1 cellular context compared by ENCODE assay signal in genomic region chr7:131897016-131897789, GRCh38.
TF ChIP-seq lines count a peak whose summit lies in the region.

No MANE protein-coding gene starts in this region.

TF ChIP-seq in HEK293, 187 proteins besides CTCF, POLR2A, EP300 and RAD21 (continued from another document and continues in another):
- TF ChIP-seq ZBTB26 (tag by site-specific recombination; optimal IDR thresholded peaks at IDR 0.05) (no peak), SALL2 (tag by site-specific recombination; IDR thresholded peaks at IDR 0.05; ENCODE audit: borderline replicate concordance) (no peak), ZSCAN4 (tag by site-specific recombination; IDR thresholded peaks at IDR 0.05) (no peak), ZNF112 (tag by site-specific recombination; IDR thresholded peaks at IDR 0.05) (no peak), SP7 (tag by site-specific recombination; IDR thresholded peaks at IDR 0.05) (peak; percentile 100), ZNF660 (tag by site-specific recombination; IDR thresholded peaks at IDR 0.05) (peak; percentile 90), ZBTB17 (tag by site-specific recombination; IDR thresholded peaks at IDR 0.05) (no peak), ZFP37 (tag by site-specific recombination; IDR thresholded peaks at IDR 0.05) (no peak), ZNF398 (tag by site-specific recombination; IDR thresholded peaks at IDR 0.05) (peak; percentile 94), ZNF18 (tag by site-specific recombination; IDR thresholded peaks at IDR 0.05) (peak; percentile 76), REST (tag by site-specific recombination; IDR thresholded peaks at IDR 0.05) (no peak), ZFP41 (tag by site-specific recombination; IDR thresholded peaks at IDR 0.05; ENCODE audit: borderline replicate concordance) (no peak), ZNF76 (tag by site-specific recombination; IDR thresholded peaks at IDR 0.05; ENCODE audit: borderline replicate concordance, low read depth) (no peak), ZNF433 (tag by site-specific recombination; IDR thresholded peaks at IDR 0.05; ENCODE audit: low read depth) (no peak), ZNF768 (tag by site-specific recombination; IDR thresholded peaks at IDR 0.05) (no peak), ZNF600 (tag by site-specific recombination; IDR thresholded peaks at IDR 0.05) (no peak; the same call in none of the 2 replicates), ZNF664 (tag by site-specific recombination; IDR thresholded peaks at IDR 0.05) (no peak), BCL6B (tag by site-specific recombination; IDR thresholded peaks at IDR 0.05) (no peak), IKZF3 (tag by site-specific recombination; IDR thresholded peaks at IDR 0.05) (peak; percentile 81; the same call in 1 of the 2 replicates), ZNF449 (tag by site-specific recombination; IDR thresholded peaks at IDR 0.05) (no peak), ZFHX2 (tag by site-specific recombination; conservative IDR thresholded peaks at IDR 0.05) (peak; percentile 79), KLF10 (tag by site-specific recombination; IDR thresholded peaks at IDR 0.05) (0 out of 2 replicates have a peak, but pooled peaks have one; percentile 49), ZNF362 (tag by site-specific recombination; IDR thresholded peaks at IDR 0.05) (peak; percentile 88), ZBTB8A (tag by site-specific recombination; IDR thresholded peaks at IDR 0.05) (peak; percentile 82), ZBTB10 (tag by site-specific recombination; IDR thresholded peaks at IDR 0.05) (no peak), PATZ1 (tag by site-specific recombination; IDR thresholded peaks at IDR 0.05) (peak; percentile 78), GLI2 (tag by site-specific recombination; IDR thresholded peaks at IDR 0.05; ENCODE audit: borderline replicate concordance, low read depth) (peak; percentile 60; the same call in 1 of the 2 replicates), EGR2 (tag by site-specific recombination; IDR thresholded peaks at IDR 0.05; ENCODE audit: low read depth) (no peak), KLF1 (tag by site-specific recombination; IDR thresholded peaks at IDR 0.05) (0 out of 2 replicates have a peak, but pooled peaks have one; percentile 38), ZBTB20 (tag by site-specific recombination; IDR thresholded peaks at IDR 0.05) (no peak), ATF2 (tag by site-specific recombination; IDR thresholded peaks at IDR 0.05; ENCODE audit: low read depth) (no peak), SP3 (tag by site-specific recombination; IDR thresholded peaks at IDR 0.05) (no peak), ZNF670 (tag by site-specific recombination; IDR thresholded peaks at IDR 0.05; ENCODE audit: low read depth) (no peak), ZNF324 (tag by site-specific recombination; IDR thresholded peaks at IDR 0.05) (peak; percentile 89), ZNF747 (tag by site-specific recombination; IDR thresholded peaks at IDR 0.05) (no peak), ZNF488 (tag by site-specific recombination; IDR thresholded peaks at IDR 0.05) (peak; percentile 77), ZNF830 (tag by site-specific recombination; IDR thresholded peaks at IDR 0.05; ENCODE audit: low read depth) (no peak), ZNF174 (tag by site-specific recombination; IDR thresholded peaks at IDR 0.05) (no peak)
